3 cellular contexts compared by ENCODE assay signal in genomic region chr9:38215465-38215864, GRCh38.
TF ChIP-seq lines count a peak whose summit lies in the region.

No MANE protein-coding gene starts in this region.

TF ChIP-seq in SK-N-SH, 30 proteins besides CTCF, POLR2A, EP300 and RAD21:
- TF ChIP-seq, protein P1, sequence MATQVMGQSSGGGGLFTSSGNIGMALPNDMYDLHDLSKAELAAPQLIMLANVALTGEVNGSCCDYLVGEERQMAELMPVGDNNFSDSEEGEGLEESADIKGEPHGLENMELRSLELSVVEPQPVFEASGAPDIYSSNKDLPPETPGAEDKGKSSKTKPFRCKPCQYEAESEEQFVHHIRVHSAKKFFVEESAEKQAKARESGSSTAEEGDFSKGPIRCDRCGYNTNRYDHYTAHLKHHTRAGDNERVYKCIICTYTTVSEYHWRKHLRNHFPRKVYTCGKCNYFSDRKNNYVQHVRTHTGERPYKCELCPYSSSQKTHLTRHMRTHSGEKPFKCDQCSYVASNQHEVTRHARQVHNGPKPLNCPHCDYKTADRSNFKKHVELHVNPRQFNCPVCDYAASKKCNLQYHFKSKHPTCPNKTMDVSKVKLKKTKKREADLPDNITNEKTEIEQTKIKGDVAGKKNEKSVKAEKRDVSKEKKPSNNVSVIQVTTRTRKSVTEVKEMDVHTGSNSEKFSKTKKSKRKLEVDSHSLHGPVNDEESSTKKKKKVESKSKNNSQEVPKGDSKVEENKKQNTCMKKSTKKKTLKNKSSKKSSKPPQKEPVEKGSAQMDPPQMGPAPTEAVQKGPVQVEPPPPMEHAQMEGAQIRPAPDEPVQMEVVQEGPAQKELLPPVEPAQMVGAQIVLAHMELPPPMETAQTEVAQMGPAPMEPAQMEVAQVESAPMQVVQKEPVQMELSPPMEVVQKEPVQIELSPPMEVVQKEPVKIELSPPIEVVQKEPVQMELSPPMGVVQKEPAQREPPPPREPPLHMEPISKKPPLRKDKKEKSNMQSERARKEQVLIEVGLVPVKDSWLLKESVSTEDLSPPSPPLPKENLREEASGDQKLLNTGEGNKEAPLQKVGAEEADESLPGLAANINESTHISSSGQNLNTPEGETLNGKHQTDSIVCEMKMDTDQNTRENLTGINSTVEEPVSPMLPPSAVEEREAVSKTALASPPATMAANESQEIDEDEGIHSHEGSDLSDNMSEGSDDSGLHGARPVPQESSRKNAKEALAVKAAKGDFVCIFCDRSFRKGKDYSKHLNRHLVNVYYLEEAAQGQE (IDR thresholded peaks at IDR 0.05; ENCODE audit: low read depth, low read length) = no peak
- TF ChIP-seq FOXM1 (IDR thresholded peaks at IDR 0.05; ENCODE audit: low read depth) (no peak), TAF1 (IDR thresholded peaks at IDR 0.05; ENCODE audit: borderline replicate concordance, low read depth, low read length) (no peak), GATA2 (CRISPR knock-in tag; IDR thresholded peaks at IDR 0.05) (peak; percentile 24; the same call in 1 of the 2 replicates), YY1 (IDR thresholded peaks at IDR 0.05; ENCODE audit: low read depth) (no peak), CHD2 (IDR thresholded peaks at IDR 0.05; ENCODE audit: low read length, partially characterized antibody) (peak; percentile 57)
- TF ChIP-seq, protein P2, sequence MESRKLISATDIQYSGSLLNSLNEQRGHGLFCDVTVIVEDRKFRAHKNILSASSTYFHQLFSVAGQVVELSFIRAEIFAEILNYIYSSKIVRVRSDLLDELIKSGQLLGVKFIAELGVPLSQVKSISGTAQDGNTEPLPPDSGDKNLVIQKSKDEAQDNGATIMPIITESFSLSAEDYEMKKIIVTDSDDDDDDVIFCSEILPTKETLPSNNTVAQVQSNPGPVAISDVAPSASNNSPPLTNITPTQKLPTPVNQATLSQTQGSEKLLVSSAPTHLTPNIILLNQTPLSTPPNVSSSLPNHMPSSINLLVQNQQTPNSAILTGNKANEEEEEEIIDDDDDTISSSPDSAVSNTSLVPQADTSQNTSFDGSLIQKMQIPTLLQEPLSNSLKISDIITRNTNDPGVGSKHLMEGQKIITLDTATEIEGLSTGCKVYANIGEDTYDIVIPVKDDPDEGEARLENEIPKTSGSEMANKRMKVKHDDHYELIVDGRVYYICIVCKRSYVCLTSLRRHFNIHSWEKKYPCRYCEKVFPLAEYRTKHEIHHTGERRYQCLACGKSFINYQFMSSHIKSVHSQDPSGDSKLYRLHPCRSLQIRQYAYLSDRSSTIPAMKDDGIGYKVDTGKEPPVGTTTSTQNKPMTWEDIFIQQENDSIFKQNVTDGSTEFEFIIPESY (IDR thresholded peaks at IDR 0.05; ENCODE audit: borderline replicate concordance, low read depth) = no peak
- TF ChIP-seq, protein P3, sequence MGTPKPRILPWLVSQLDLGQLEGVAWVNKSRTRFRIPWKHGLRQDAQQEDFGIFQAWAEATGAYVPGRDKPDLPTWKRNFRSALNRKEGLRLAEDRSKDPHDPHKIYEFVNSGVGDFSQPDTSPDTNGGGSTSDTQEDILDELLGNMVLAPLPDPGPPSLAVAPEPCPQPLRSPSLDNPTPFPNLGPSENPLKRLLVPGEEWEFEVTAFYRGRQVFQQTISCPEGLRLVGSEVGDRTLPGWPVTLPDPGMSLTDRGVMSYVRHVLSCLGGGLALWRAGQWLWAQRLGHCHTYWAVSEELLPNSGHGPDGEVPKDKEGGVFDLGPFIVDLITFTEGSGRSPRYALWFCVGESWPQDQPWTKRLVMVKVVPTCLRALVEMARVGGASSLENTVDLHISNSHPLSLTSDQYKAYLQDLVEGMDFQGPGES (IDR thresholded peaks at IDR 0.05; ENCODE audit: low read depth, low read length) = no peak

TF ChIP-seq in SK-N-SH treated with all-trans-retinoic acid at 6 μM for 48 hours, 23 proteins besides CTCF, POLR2A, EP300 and RAD21 (continued from another document):
- TF ChIP-seq, protein P4, sequence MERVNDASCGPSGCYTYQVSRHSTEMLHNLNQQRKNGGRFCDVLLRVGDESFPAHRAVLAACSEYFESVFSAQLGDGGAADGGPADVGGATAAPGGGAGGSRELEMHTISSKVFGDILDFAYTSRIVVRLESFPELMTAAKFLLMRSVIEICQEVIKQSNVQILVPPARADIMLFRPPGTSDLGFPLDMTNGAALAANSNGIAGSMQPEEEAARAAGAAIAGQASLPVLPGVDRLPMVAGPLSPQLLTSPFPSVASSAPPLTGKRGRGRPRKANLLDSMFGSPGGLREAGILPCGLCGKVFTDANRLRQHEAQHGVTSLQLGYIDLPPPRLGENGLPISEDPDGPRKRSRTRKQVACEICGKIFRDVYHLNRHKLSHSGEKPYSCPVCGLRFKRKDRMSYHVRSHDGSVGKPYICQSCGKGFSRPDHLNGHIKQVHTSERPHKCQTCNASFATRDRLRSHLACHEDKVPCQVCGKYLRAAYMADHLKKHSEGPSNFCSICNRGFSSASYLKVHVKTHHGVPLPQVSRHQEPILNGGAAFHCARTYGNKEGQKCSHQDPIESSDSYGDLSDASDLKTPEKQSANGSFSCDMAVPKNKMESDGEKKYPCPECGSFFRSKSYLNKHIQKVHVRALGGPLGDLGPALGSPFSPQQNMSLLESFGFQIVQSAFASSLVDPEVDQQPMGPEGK (CRISPR knock-in tag; IDR thresholded peaks at IDR 0.05; ENCODE audit: borderline replicate concordance) = no peak
- TF ChIP-seq ZNF70 (CRISPR knock-in tag; IDR thresholded peaks at IDR 0.05) (no peak), TCF4 (CRISPR knock-in tag; IDR thresholded peaks at IDR 0.05; ENCODE audit: borderline replicate concordance) (no peak), ZNF565 (CRISPR knock-in tag; conservative IDR thresholded peaks at IDR 0.05; ENCODE audit: low read depth) (no peak), PPARA (CRISPR knock-in tag; IDR thresholded peaks at IDR 0.05; ENCODE audit: borderline replicate concordance) (no peak), CSDC2 (CRISPR knock-in tag; IDR thresholded peaks at IDR 0.05) (no peak)
- TF ChIP-seq, protein P5, sequence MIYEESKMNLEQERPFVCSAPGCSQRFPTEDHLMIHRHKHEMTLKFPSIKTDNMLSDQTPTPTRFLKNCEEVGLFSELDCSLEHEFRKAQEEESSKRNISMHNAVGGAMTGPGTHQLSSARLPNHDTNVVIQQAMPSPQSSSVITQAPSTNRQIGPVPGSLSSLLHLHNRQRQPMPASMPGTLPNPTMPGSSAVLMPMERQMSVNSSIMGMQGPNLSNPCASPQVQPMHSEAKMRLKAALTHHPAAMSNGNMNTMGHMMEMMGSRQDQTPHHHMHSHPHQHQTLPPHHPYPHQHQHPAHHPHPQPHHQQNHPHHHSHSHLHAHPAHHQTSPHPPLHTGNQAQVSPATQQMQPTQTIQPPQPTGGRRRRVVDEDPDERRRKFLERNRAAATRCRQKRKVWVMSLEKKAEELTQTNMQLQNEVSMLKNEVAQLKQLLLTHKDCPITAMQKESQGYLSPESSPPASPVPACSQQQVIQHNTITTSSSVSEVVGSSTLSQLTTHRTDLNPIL (CRISPR knock-in tag; IDR thresholded peaks at IDR 0.05; ENCODE audit: low read depth) = no peak

TF ChIP-seq in endothelial cell of umbilical vein, 7 proteins besides CTCF, POLR2A, EP300 and RAD21 (continued from another document):
- TF ChIP-seq MYC (IDR thresholded peaks at IDR 0.05; ENCODE audit: low read depth, low read length) (no peak), EZH2 (IDR thresholded peaks at IDR 0.05; ENCODE audit: borderline replicate concordance, low read depth, low read length, severe bottlenecking) (no peak), POLR2AphosphoS5 (IDR thresholded peaks at IDR 0.05; ENCODE audit: insufficient read depth, low read depth, low read length) (no peak)
